In genomic region chr11:577611-577894, GRCh38 we compare ENCODE assay signal across 10 cellular contexts. TPM values are rescaled to one million over a fixed set of nuclear protein-coding genes. Genes with fewer than 3 reads are reported as not detected.
A peak's percentile ranks its signal among the peaks of the same experiment; 100 is the strongest.
DNase-seq lines count a peak whose midpoint lies in the region; ATAC-seq and TF ChIP-seq lines count a peak whose summit lies in the region.
"Had no signal": no experiment of that assay in that cellular context is flagged by ENCODE, and none has a peak within 500 bp of the region (broad histone marks: within the 10 kb centered on the region; RNA-seq: fewer than 3 reads in every experiment).

No MANE protein-coding gene starts in this region.

- ATAC-seq in natural killer cell: no peak
- no peak for ATAC-seq in GM18867 (IDR thresholded peaks at IDR 0.05; ENCODE audit: unreplicated experiment)

- H3K9me3 Mint-ChIP-seq in natural killer cell: no peaks in the 10 kb centered on the region

- peaks cover 56% of the 10 kb centered on the region for H3K79me2 ChIP-seq in Karpas-422 (ENCODE audit: low read length)

- peak overlapping the region; percentile 93 for H3K4me3 ChIP-seq in AG10803 (ENCODE audit: low read length)
- peak overlapping the region; percentile 78 for H3K4me3 ChIP-seq in Karpas-422 (ENCODE audit: low read length)
- peak overlapping the region; percentile 85 for H3K4me3 ChIP-seq in coronary artery

- peak overlapping the region; percentile 79 for H3K4me3 Mint-ChIP-seq in natural killer cell

- peak overlapping the region; percentile 91 for H3K9ac ChIP-seq in Karpas-422 (ENCODE audit: low read length)

- H3K4me1 Mint-ChIP-seq in natural killer cell: peaks cover 51 to 60% of the 10 kb centered on the region in 2 donors

- intact Hi-C loops in natural killer cell (cut with micrococcal nuclease): loop anchor here (5.0 kb wide), 1 partner anchor 40 kb away; the partner anchor contains the start of gene IRF7

- no peaks in the 10 kb centered on the region for H3K36me3 Mint-ChIP-seq in natural killer cell

- H3K4me1 ChIP-seq in Karpas-422 (ENCODE audit: low read length): peaks cover 19% of the 10 kb centered on the region

- peaks cover 12% of the 10 kb centered on the region; the same call in 1 of the 2 replicates for H3K36me3 ChIP-seq in Karpas-422 (ENCODE audit: insufficient read depth, low read length)

- peak overlapping the region; percentile 87 for H3K4me2 ChIP-seq in Karpas-422 (ENCODE audit: low read depth, low read length, poor library complexity, severe bottlenecking)

- H3K27me3 Mint-ChIP-seq in natural killer cell (ENCODE audit: low read depth in 2 of 2): peaks cover 0 to 10% of the 10 kb centered on the region in 2 donors

- peaks cover 46% of the 10 kb centered on the region for H4K20me1 ChIP-seq in Karpas-422 (ENCODE audit: insufficient read depth, low read depth, low read length)

- no peak overlapping the region for H2AFZ ChIP-seq in Karpas-422 (ENCODE audit: low read length)

- DNase-seq in AG10803 (ENCODE audit: low read depth) (no peak), Karpas-422 (no peak), coronary artery (ENCODE audit: low spot score) (no peak), natural killer cell (no peak), GM19240 (ENCODE audit: insufficient read length, low spot score) (no peak), DMS114 treated with DMSO at 0.1 percent for 48 hours (lab: John Stamatoyannopoulos, UW; ENCODE audit: unreplicated experiment) (no peak), DMS153 (lab: John Stamatoyannopoulos, UW) (no peak)
- DNase-seq: amniotic stem cell, NCI-H1105 treated with DMSO at 0.1 percent for 48 hours had no signal

- H3K27ac Mint-ChIP-seq in natural killer cell: peak overlapping the region; percentile 52 to 63

- H3K9me2 ChIP-seq in Karpas-422 (replicated peaks; ENCODE audit: insufficient read depth, low read length): no peaks in the 10 kb centered on the region

- H3K9me3 ChIP-seq in Karpas-422 (ENCODE audit: low read length): no peaks in the 10 kb centered on the region

- H3K27ac ChIP-seq in Karpas-422 (ENCODE audit: low read length): no peak overlapping the region
- no peak overlapping the region for H3K27ac ChIP-seq in coronary artery

- no peaks in the 10 kb centered on the region for H3K27me3 ChIP-seq in Karpas-422 (ENCODE audit: low read length)

- TF ChIP-seq CTCF in AG10803 (conservative IDR thresholded peaks at IDR 0.05; ENCODE audit: low read length) (no peak), coronary artery (IDR thresholded peaks at IDR 0.05) (no peak), natural killer cell (IDR thresholded peaks at IDR 0.05) (no peak)

RNA-seq across cellular contexts. Expression of gene PHRF1, which starts 1.3 kb away (rescaled TPM):
- total RNA-seq in Karpas-422 (2014; rRNA removed; shearing (Covaris generic); ENCODE audit: low replicate concordance): 8.7 and 20.9 TPM in 2 replicates
- total RNA-seq in natural killer cell: 10 to 100 TPM; 46.1 to 52.0 (median 46.9) TPM

RNA-seq across cellular contexts. Expression of gene RASSF7, which starts 16.8 kb away (rescaled TPM):
- total RNA-seq in Karpas-422 (2014; rRNA removed; shearing (Covaris generic); ENCODE audit: low replicate concordance): 13.8 and 29.1 TPM in 2 replicates
- 10 to 100 TPM; 19.0 to 21.7 (median 20.0) TPM for total RNA-seq in natural killer cell

RNA-seq across cellular contexts. Expression of gene LMNTD2, which starts 17.0 kb away (rescaled TPM):
- total RNA-seq in Karpas-422 (2014; rRNA removed; shearing (Covaris generic); ENCODE audit: low replicate concordance): 6.2 and 14.3 TPM in 2 replicates
- total RNA-seq in natural killer cell: 1 to 10 TPM; 3.5 to 5.2 (median 5.0) TPM

RNA-seq across cellular contexts. Expression of gene IRF7, which starts 38.2 kb away (rescaled TPM):
- total RNA-seq in Karpas-422 (2014; rRNA removed; shearing (Covaris generic); ENCODE audit: low replicate concordance): 34.6 and 53.5 TPM in 2 replicates
- total RNA-seq in natural killer cell: 10 to 100 TPM; 63.3 to 97.3 (median 77.3) TPM

RNA-seq across cellular contexts. Expression of gene LRRC56, which starts 40.2 kb away (rescaled TPM):
- 0.37 and 4.6 TPM in 2 replicates for total RNA-seq in Karpas-422 (2014; rRNA removed; shearing (Covaris generic); ENCODE audit: low replicate concordance)
- 1 to 10 TPM; 1.5 to 2.4 (median 2.2) TPM for total RNA-seq in natural killer cell
